In the genomic region with DNA sequence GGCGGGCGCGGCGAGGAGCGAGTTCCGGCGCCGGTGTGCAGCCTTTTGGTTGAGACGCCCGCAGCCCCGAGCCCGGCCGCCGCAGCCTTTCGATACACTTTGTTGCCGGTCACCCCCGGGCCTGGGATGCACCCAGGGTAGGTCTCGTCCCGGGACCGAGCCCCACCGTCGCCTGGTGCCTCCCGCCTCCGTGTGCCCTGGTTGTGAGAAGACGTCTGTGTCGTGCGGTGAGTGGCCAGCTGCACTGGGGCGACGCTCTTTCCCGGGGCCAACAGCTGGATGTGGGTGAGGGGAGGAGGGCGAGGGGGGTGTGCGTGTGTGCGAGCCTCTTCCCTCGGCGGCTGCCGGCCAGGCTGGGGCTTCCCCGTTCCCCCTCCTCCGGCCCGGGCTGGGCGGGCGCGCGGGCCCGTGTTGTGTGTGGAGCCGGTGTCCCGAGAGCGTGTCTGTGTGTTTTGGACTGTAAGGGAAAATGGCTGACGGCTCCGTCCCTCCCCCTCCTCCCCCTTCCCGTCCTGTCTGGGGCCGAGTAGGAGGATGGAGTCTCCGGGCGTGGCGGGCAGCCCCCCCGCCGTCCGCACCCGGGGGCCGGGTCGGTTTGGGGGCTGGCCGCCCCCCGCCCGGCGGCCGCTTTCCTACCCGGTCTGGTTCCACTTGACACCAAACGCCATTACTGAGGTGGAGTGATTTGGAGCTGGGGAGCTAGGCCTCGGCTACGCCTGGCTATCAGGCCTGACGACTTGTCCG, we compare ENCODE assay signal across 1 cellular context.
TF ChIP-seq lines count a peak whose summit lies in the region.

No MANE protein-coding gene starts in this region.

TF ChIP-seq in HepG2, 621 proteins besides CTCF, POLR2A, EP300 and RAD21 (continued from another document):
- TF ChIP-seq, protein P1, sequence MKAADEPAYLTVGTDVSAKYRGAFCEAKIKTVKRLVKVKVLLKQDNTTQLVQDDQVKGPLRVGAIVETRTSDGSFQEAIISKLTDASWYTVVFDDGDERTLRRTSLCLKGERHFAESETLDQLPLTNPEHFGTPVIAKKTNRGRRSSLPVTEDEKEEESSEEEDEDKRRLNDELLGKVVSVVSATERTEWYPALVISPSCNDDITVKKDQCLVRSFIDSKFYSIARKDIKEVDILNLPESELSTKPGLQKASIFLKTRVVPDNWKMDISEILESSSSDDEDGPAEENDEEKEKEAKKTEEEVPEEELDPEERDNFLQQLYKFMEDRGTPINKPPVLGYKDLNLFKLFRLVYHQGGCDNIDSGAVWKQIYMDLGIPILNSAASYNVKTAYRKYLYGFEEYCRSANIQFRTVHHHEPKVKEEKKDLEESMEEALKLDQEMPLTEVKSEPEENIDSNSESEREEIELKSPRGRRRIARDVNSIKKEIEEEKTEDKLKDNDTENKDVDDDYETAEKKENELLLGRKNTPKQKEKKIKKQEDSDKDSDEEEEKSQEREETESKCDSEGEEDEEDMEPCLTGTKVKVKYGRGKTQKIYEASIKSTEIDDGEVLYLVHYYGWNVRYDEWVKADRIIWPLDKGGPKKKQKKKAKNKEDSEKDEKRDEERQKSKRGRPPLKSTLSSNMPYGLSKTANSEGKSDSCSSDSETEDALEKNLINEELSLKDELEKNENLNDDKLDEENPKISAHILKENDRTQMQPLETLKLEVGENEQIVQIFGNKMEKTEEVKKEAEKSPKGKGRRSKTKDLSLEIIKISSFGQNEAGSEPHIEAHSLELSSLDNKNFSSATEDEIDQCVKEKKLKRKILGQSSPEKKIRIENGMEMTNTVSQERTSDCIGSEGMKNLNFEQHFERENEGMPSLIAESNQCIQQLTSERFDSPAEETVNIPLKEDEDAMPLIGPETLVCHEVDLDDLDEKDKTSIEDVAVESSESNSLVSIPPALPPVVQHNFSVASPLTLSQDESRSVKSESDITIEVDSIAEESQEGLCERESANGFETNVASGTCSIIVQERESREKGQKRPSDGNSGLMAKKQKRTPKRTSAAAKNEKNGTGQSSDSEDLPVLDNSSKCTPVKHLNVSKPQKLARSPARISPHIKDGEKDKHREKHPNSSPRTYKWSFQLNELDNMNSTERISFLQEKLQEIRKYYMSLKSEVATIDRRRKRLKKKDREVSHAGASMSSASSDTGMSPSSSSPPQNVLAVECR (CRISPR knock-in tag; IDR thresholded peaks at IDR 0.05; ENCODE audit: borderline replicate concordance): peak; percentile 54; the same call in 1 of the 2 replicates
- TF ChIP-seq ZMYM4 (CRISPR knock-in tag; IDR thresholded peaks at IDR 0.05) (peak; percentile 32; the same call in 1 of the 2 replicates), FLYWCH1 (CRISPR knock-in tag; IDR thresholded peaks at IDR 0.05) (no peak), CEBPB (IDR thresholded peaks at IDR 0.05; ENCODE audit: borderline replicate concordance, low read depth, low read length) (no peak), WIZ (CRISPR knock-in tag; IDR thresholded peaks at IDR 0.05) (no peak), ZNF841 (CRISPR knock-in tag; IDR thresholded peaks at IDR 0.05; ENCODE audit: borderline replicate concordance) (no peak), MTA1 (CRISPR knock-in tag; IDR thresholded peaks at IDR 0.05; ENCODE audit: borderline replicate concordance) (no peak), TCF12 (IDR thresholded peaks at IDR 0.05) (no peak), TCF12 (CRISPR knock-in tag; IDR thresholded peaks at IDR 0.05) (no peak), ZFP82 (CRISPR knock-in tag; IDR thresholded peaks at IDR 0.05; ENCODE audit: borderline replicate concordance) (0 out of 2 replicates have a peak, but pooled peaks have one; percentile 31), ZNF605 (CRISPR knock-in tag; IDR thresholded peaks at IDR 0.05) (no peak), MTA3 (CRISPR knock-in tag; IDR thresholded peaks at IDR 0.05) (no peak), ZC3H13 (CRISPR knock-in tag; IDR thresholded peaks at IDR 0.05) (0 out of 2 replicates have a peak, but pooled peaks have one; percentile 61), NFIC (IDR thresholded peaks at IDR 0.05; ENCODE audit: low read length) (no peak), ZNF816 (CRISPR knock-in tag; IDR thresholded peaks at IDR 0.05; ENCODE audit: borderline replicate concordance) (no peak), ZNF678 (CRISPR knock-in tag; IDR thresholded peaks at IDR 0.05) (no peak), ZFX (CRISPR knock-in tag; IDR thresholded peaks at IDR 0.05; ENCODE audit: low read depth) (peak; percentile 66), FIP1L1 (IDR thresholded peaks at IDR 0.05; ENCODE audit: borderline replicate concordance, insufficient read depth, low read depth, low read length) (no peak), ZSCAN25 (CRISPR knock-in tag; IDR thresholded peaks at IDR 0.05) (0 out of 2 replicates have a peak, but pooled peaks have one; percentile 63), ZNF883 (CRISPR knock-in tag; IDR thresholded peaks at IDR 0.05; ENCODE audit: not compliant biosample characterization) (no peak), ZFY (CRISPR knock-in tag; IDR thresholded peaks at IDR 0.05) (peak; percentile 79), YY1 (IDR thresholded peaks at IDR 0.05; ENCODE audit: insufficient read depth, insufficient replicate concordance, low read depth, low read length) (peak; percentile 79), GABPA (IDR thresholded peaks at IDR 0.05; ENCODE audit: low read depth, low read length) (0 out of 2 replicates have a peak, but pooled peaks have one; percentile 10), GABPA (CRISPR knock-in tag; IDR thresholded peaks at IDR 0.05; ENCODE audit: low read depth) (no peak), HNF4G (IDR thresholded peaks at IDR 0.05; ENCODE audit: borderline replicate concordance, low read depth, low read length) (no peak), HNF4G (CRISPR knock-in tag; IDR thresholded peaks at IDR 0.05; ENCODE audit: borderline replicate concordance, low read depth) (no peak), RBFOX2 (IDR thresholded peaks at IDR 0.05; ENCODE audit: low read depth, low read length) (peak; percentile 78), JUN (CRISPR knock-in tag; IDR thresholded peaks at IDR 0.05) (no peak), LCORL (IDR thresholded peaks at IDR 0.05) (no peak), LCORL (CRISPR knock-in tag; IDR thresholded peaks at IDR 0.05) (0 out of 2 replicates have a peak, but pooled peaks have one; percentile 22), SAP130 (CRISPR knock-in tag; IDR thresholded peaks at IDR 0.05; ENCODE audit: low read depth) (peak; percentile 63; the same call in 1 of the 2 replicates), ZBTB42 (CRISPR knock-in tag; IDR thresholded peaks at IDR 0.05) (no peak), ZNF17 (CRISPR knock-in tag; IDR thresholded peaks at IDR 0.05) (no peak), KMT2A (CRISPR knock-in tag; IDR thresholded peaks at IDR 0.05) (0 out of 2 replicates have a peak, but pooled peaks have one; percentile 35), ZNF782 (CRISPR knock-in tag; IDR thresholded peaks at IDR 0.05; ENCODE audit: borderline replicate concordance) (no peak)
- TF ChIP-seq, protein P2, sequence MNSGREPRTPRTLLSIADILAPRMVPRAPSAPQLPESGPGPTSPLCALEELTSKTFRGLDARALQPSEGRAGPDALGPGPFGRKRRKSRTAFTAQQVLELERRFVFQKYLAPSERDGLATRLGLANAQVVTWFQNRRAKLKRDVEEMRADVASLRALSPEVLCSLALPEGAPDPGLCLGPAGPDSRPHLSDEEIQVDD (CRISPR knock-in tag; IDR thresholded peaks at IDR 0.05; ENCODE audit: borderline replicate concordance): no peak
- TF ChIP-seq, protein P3, sequence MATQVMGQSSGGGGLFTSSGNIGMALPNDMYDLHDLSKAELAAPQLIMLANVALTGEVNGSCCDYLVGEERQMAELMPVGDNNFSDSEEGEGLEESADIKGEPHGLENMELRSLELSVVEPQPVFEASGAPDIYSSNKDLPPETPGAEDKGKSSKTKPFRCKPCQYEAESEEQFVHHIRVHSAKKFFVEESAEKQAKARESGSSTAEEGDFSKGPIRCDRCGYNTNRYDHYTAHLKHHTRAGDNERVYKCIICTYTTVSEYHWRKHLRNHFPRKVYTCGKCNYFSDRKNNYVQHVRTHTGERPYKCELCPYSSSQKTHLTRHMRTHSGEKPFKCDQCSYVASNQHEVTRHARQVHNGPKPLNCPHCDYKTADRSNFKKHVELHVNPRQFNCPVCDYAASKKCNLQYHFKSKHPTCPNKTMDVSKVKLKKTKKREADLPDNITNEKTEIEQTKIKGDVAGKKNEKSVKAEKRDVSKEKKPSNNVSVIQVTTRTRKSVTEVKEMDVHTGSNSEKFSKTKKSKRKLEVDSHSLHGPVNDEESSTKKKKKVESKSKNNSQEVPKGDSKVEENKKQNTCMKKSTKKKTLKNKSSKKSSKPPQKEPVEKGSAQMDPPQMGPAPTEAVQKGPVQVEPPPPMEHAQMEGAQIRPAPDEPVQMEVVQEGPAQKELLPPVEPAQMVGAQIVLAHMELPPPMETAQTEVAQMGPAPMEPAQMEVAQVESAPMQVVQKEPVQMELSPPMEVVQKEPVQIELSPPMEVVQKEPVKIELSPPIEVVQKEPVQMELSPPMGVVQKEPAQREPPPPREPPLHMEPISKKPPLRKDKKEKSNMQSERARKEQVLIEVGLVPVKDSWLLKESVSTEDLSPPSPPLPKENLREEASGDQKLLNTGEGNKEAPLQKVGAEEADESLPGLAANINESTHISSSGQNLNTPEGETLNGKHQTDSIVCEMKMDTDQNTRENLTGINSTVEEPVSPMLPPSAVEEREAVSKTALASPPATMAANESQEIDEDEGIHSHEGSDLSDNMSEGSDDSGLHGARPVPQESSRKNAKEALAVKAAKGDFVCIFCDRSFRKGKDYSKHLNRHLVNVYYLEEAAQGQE (IDR thresholded peaks at IDR 0.05; ENCODE audit: borderline replicate concordance in 1 of 2, low read depth in 1 of 2, low read length in 2 of 2): no peak
- TF ChIP-seq, protein P4, sequence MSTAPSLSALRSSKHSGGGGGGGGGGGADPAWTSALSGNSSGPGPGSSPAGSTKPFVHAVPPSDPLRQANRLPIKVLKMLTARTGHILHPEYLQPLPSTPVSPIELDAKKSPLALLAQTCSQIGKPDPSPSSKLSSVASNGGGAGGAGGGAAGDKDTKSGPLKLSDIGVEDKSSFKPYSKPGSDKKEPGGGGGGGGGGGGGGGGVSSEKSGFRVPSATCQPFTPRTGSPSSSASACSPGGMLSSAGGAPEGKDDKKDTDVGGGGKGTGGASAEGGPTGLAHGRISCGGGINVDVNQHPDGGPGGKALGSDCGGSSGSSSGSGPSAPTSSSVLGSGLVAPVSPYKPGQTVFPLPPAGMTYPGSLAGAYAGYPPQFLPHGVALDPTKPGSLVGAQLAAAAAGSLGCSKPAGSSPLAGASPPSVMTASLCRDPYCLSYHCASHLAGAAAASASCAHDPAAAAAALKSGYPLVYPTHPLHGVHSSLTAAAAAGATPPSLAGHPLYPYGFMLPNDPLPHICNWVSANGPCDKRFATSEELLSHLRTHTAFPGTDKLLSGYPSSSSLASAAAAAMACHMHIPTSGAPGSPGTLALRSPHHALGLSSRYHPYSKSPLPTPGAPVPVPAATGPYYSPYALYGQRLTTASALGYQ (CRISPR knock-in tag; IDR thresholded peaks at IDR 0.05): no peak
- TF ChIP-seq, protein P5, sequence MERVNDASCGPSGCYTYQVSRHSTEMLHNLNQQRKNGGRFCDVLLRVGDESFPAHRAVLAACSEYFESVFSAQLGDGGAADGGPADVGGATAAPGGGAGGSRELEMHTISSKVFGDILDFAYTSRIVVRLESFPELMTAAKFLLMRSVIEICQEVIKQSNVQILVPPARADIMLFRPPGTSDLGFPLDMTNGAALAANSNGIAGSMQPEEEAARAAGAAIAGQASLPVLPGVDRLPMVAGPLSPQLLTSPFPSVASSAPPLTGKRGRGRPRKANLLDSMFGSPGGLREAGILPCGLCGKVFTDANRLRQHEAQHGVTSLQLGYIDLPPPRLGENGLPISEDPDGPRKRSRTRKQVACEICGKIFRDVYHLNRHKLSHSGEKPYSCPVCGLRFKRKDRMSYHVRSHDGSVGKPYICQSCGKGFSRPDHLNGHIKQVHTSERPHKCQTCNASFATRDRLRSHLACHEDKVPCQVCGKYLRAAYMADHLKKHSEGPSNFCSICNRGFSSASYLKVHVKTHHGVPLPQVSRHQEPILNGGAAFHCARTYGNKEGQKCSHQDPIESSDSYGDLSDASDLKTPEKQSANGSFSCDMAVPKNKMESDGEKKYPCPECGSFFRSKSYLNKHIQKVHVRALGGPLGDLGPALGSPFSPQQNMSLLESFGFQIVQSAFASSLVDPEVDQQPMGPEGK (CRISPR knock-in tag; IDR thresholded peaks at IDR 0.05): peak; percentile 71
- TF ChIP-seq, protein P6, sequence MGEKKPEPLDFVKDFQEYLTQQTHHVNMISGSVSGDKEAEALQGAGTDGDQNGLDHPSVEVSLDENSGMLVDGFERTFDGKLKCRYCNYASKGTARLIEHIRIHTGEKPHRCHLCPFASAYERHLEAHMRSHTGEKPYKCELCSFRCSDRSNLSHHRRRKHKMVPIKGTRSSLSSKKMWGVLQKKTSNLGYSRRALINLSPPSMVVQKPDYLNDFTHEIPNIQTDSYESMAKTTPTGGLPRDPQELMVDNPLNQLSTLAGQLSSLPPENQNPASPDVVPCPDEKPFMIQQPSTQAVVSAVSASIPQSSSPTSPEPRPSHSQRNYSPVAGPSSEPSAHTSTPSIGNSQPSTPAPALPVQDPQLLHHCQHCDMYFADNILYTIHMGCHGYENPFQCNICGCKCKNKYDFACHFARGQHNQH (CRISPR knock-in tag; IDR thresholded peaks at IDR 0.05): no peak
- TF ChIP-seq, protein P7, sequence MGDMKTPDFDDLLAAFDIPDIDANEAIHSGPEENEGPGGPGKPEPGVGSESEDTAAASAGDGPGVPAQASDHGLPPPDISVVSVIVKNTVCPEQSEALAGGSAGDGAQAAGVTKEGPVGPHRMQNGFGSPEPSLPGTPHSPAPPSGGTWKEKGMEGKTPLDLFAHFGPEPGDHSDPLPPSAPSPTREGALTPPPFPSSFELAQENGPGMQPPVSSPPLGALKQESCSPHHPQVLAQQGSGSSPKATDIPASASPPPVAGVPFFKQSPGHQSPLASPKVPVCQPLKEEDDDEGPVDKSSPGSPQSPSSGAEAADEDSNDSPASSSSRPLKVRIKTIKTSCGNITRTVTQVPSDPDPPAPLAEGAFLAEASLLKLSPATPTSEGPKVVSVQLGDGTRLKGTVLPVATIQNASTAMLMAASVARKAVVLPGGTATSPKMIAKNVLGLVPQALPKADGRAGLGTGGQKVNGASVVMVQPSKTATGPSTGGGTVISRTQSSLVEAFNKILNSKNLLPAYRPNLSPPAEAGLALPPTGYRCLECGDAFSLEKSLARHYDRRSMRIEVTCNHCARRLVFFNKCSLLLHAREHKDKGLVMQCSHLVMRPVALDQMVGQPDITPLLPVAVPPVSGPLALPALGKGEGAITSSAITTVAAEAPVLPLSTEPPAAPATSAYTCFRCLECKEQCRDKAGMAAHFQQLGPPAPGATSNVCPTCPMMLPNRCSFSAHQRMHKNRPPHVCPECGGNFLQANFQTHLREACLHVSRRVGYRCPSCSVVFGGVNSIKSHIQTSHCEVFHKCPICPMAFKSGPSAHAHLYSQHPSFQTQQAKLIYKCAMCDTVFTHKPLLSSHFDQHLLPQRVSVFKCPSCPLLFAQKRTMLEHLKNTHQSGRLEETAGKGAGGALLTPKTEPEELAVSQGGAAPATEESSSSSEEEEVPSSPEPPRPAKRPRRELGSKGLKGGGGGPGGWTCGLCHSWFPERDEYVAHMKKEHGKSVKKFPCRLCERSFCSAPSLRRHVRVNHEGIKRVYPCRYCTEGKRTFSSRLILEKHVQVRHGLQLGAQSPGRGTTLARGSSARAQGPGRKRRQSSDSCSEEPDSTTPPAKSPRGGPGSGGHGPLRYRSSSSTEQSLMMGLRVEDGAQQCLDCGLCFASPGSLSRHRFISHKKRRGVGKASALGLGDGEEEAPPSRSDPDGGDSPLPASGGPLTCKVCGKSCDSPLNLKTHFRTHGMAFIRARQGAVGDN (CRISPR knock-in tag; IDR thresholded peaks at IDR 0.05): no peak
